ENCODE assay signal across 20 cellular contexts in the genomic region with DNA sequence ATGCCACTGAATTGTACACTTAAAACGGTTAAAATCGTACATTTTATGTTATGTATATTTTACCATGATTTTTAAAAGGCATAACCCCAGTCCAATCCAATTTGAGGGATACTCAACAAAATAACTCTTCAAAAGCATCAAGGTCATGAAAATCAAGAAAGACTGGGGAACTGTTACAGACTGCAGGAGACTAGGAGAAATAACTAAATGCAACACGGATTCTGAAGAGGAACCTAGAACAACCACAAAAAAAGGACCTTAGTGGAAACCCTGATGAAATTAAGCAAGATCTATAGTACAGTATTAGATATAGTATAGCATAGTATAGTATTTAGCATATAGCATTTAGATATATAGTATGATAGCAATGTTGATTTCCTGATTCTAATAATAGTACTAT.
"Had no signal": no experiment of that assay in that cellular context is flagged by ENCODE, and none has a peak within 500 bp of the region (broad histone marks: within the 10 kb centered on the region; RNA-seq: fewer than 3 reads in every experiment).

No MANE protein-coding gene starts in this region.

- H3K27me3 ChIP-seq: body of pancreas, foreskin keratinocyte, upper lobe of right lung had no signal

- DNase-seq: activated CD4-positive, alpha-beta memory T cell treated with anti-CD3 and anti-CD28 coated beads for 36 hours; activated CD4-positive, alpha-beta T cell treated with anti-CD3 and anti-CD28 coated beads for 36 hours; activated naive CD4-positive, alpha-beta T cell; activated naive CD8-positive, alpha-beta T cell treated with anti-CD3 and anti-CD28 coated beads for 36 hours; activated T-cell treated with anti-CD3 and anti-CD28 coated beads, Interleukin-2, amount 50 U/mL, for 1 hour; amygdala; body of pancreas; caudate nucleus; foreskin keratinocyte; glutamatergic neuron; hippocampal formation; stimulated activated CD4-positive, alpha-beta T cell treated with anti-CD3 and anti-CD28 coated beads, Interleukin-4, amount 100 ng/mL, for 4 hours; upper lobe of right lung; WERI-Rb-1 had no signal

- ATAC-seq: activated CD4-positive, alpha-beta T cell treated with anti-CD3 and anti-CD28 coated beads for 36 hours; activated T-helper 17 cell treated with anti-CD3 and anti-CD28 coated beads, Interleukin-2, amount 50 U/mL, for 72 hours; body of pancreas; foreskin keratinocyte; natural killer cell treated with Interleukin-12 subunit alpha and Interleukin-12 subunit beta and Interleukin-15 and Interleukin-18, amount 100 ng/mL, for 72 hours; sciatic nerve; stimulated activated memory B cell treated with anti-CD40 and anti-IgM and Interleukin-4, amounts not matched to agents 10 μg/mL and 1 μg/mL and 100 μg/mL, for 72 hours; upper lobe of right lung had no signal

- H3K4me3 ChIP-seq: body of pancreas, lung, thoracic aorta, upper lobe of right lung had no signal

- H3K36me3 ChIP-seq: thoracic aorta, upper lobe of right lung, WERI-Rb-1 had no signal

- H3K27ac ChIP-seq: body of pancreas, foreskin keratinocyte, thoracic aorta, upper lobe of right lung, WERI-Rb-1 had no signal

- H3K4me1 ChIP-seq: body of pancreas, foreskin keratinocyte had no signal

- H3K9me3 ChIP-seq: body of pancreas, thoracic aorta, upper lobe of right lung had no signal
